ENCODE assay signal across 1 cellular context in genomic region chr10:114552050-114552449, GRCh38.
TF ChIP-seq lines count a peak whose summit lies in the region.

No MANE protein-coding gene starts in this region.

TF ChIP-seq in liver, 16 proteins besides CTCF, POLR2A, EP300 and RAD21 (continued from another document):
- no peak for TF ChIP-seq ZBTB33 (IDR thresholded peaks at IDR 0.05)
